Comparison of ENCODE assay signal across 31 cellular contexts in the genomic region with DNA sequence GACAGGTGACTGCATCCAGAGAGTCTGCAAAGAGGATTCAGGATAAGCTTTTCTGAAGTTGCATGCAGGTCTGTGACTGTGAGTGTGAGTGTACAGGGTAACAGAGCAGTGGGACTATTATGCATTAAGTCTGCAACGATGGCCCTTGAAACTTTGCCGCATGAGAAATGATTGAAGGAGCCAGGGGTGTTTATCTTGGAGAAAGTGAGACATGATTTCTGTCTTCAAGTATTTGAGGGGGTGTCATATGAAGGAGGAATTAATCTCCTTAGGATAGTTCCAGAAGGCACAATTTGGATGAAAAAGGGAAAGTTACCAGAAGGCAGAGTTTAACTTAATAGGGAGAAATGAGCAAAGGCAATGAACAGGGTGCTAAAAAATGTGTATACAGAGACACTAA.
"Had no signal": no experiment of that assay in that cellular context is flagged by ENCODE, and none has a peak within 500 bp of the region (broad histone marks: within the 10 kb centered on the region; RNA-seq: fewer than 3 reads in every experiment).

No MANE protein-coding gene starts in this region.

- H3K4me1 Mint-ChIP-seq: endodermal cell; naive thymus-derived CD4-positive, alpha-beta T cell; nephron; neural progenitor cell; stimulated activated naive B cell treated with anti-CD40 and anti-IgM and Interleukin-4, amounts not matched to agents 10 μg/mL and 1 μg/mL and 100 μg/mL, for 72 hours had no signal

- H3K27ac Mint-ChIP-seq: dendritic cell treated with granulocyte-macrophage colony-stimulating factor and Interleukin-4, amounts not matched to agents 40 ng/mL and 50 ng/mL, for 4 days; endodermal cell; mesothelial cell of epicardium; naive thymus-derived CD4-positive, alpha-beta T cell; neural progenitor cell; stimulated activated naive B cell treated with anti-CD40 and anti-IgM and Interleukin-4, amounts not matched to agents 10 μg/mL and 1 μg/mL and 100 μg/mL, for 72 hours; stimulated activated naive CD8-positive, alpha-beta T cell treated with anti-CD3 and anti-CD28 coated beads, Interleukin-15, Interleukin-2, amounts not matched to agents 100 ng/mL and 50 ng/mL, for 24 hours had no signal

- DNase-seq: colonic mucosa; effector CD8-positive, alpha-beta T cell; endodermal cell; foreskin fibroblast; gastrocnemius medialis; head of caudate nucleus; kidney; mesenchymal stem cell; mucosa of descending colon; naive thymus-derived CD4-positive, alpha-beta T cell; ovary; posterior cingulate gyrus; psoas muscle; right cardiac atrium; sigmoid colon; spleen; stimulated activated CD4-positive, alpha-beta T cell treated with anti-CD3 and anti-CD28 coated beads, Interleukin-2, amount 100 ng/mL, for 48 hours; stimulated activated naive B cell treated with anti-CD40 and anti-IgM and Interleukin-4, amounts not matched to agents 10 μg/mL and 1 μg/mL and 100 μg/mL, for 72 hours; trophoblast cell had no signal

- H3K4me1 ChIP-seq: colonic mucosa, neural progenitor cell, sigmoid colon, spleen, suprapubic skin, vagina had no signal

- H3K27me3 ChIP-seq: colonic mucosa, gastrocnemius medialis, neural progenitor cell, ovary, sigmoid colon, suprapubic skin, vagina had no signal

- H3K9me3 Mint-ChIP-seq: dendritic cell treated with granulocyte-macrophage colony-stimulating factor and Interleukin-4, amounts not matched to agents 40 ng/mL and 50 ng/mL, for 4 days; endodermal cell; mesothelial cell of epicardium; nephron; neural progenitor cell; stimulated activated naive CD8-positive, alpha-beta T cell treated with anti-CD3 and anti-CD28 coated beads, Interleukin-15, Interleukin-2, amounts not matched to agents 100 ng/mL and 50 ng/mL, for 24 hours had no signal

- H3K27ac ChIP-seq: colonic mucosa, epithelial cell of prostate, gastrocnemius medialis, neural progenitor cell, ovary, psoas muscle, sigmoid colon, skin epidermis, spleen, suprapubic skin, vagina had no signal

- FAIRE-seq: kidney had no signal

- H3K4me2 ChIP-seq: neural progenitor cell had no signal

- ATAC-seq: esophagus mucosa; gastrocnemius medialis; left lobe of liver; mucosa of descending colon; naive thymus-derived CD4-positive, alpha-beta T cell; psoas muscle; right cardiac atrium; stimulated activated naive B cell treated with anti-CD40 and anti-IgM and Interleukin-4, amounts not matched to agents 10 μg/mL and 1 μg/mL and 100 μg/mL, for 72 hours had no signal

- H3K9me3 ChIP-seq: colonic mucosa, gastrocnemius medialis, mucosa of descending colon, ovary, psoas muscle, sigmoid colon, spleen, suprapubic skin, vagina had no signal

- H3K36me3 Mint-ChIP-seq: naive thymus-derived CD4-positive, alpha-beta T cell; stimulated activated naive B cell treated with anti-CD40 and anti-IgM and Interleukin-4, amounts not matched to agents 10 μg/mL and 1 μg/mL and 100 μg/mL, for 72 hours had no signal

- H3K4me3 ChIP-seq: colonic mucosa, gastrocnemius medialis, lung, mucosa of descending colon, neural progenitor cell, ovary, psoas muscle, sigmoid colon, skin epidermis, spleen, suprapubic skin, vagina had no signal

- H3K4me3 Mint-ChIP-seq: dendritic cell treated with granulocyte-macrophage colony-stimulating factor and Interleukin-4, amounts not matched to agents 40 ng/mL and 50 ng/mL, for 4 days; endodermal cell; mesothelial cell of epicardium; naive thymus-derived CD4-positive, alpha-beta T cell; nephron; neural progenitor cell; stimulated activated naive B cell treated with anti-CD40 and anti-IgM and Interleukin-4, amounts not matched to agents 10 μg/mL and 1 μg/mL and 100 μg/mL, for 72 hours; stimulated activated naive CD8-positive, alpha-beta T cell treated with anti-CD3 and anti-CD28 coated beads, Interleukin-15, Interleukin-2, amounts not matched to agents 100 ng/mL and 50 ng/mL, for 24 hours had no signal

- H2AFZ ChIP-seq: neural progenitor cell had no signal

- H3K36me3 ChIP-seq: colonic mucosa, gastrocnemius medialis, neural progenitor cell, ovary, sigmoid colon, spleen, suprapubic skin, vagina had no signal

- H3K9ac ChIP-seq: neural progenitor cell had no signal
